27 cellular contexts compared by ENCODE assay signal in genomic region chr3:82802501-82802900, GRCh38.
"Had no signal": no experiment of that assay in that cellular context is flagged by ENCODE, and none has a peak within 500 bp of the region (broad histone marks: within the 10 kb centered on the region; RNA-seq: fewer than 3 reads in every experiment).

No MANE protein-coding gene starts in this region.

- H3K9me3 ChIP-seq: MG63, SJCRH30, SK-N-SH had no signal

- H3K4me1 ChIP-seq: SJCRH30 had no signal

- H3K4me3 ChIP-seq: MG63, SJCRH30 had no signal

- DNase-seq: activated CD4-positive, alpha-beta memory T cell treated with anti-CD3 and anti-CD28 coated beads, Interleukin-2, amount 10 ng/mL, durations not matched to agents 7 days and 5 days; activated CD4-positive, alpha-beta T cell treated with anti-CD3 and anti-CD28 coated beads, Interleukin-2, amount 50 U/mL, for 1 hour; activated CD4-positive, CD25-positive, alpha-beta regulatory T cell; activated gamma-delta T cell treated with Interleukin-2 at 50 U/mL for 16 hours; activated naive CD4-positive, alpha-beta T cell treated with anti-CD3 and anti-CD28 coated beads, Interleukin-2, amount 10 ng/mL, durations not matched to agents 7 days and 5 days; activated naive CD8-positive, alpha-beta T cell treated with anti-CD3 and anti-CD28 coated beads for 36 hours; activated T-cell treated with anti-CD3 and anti-CD28 coated beads for 4 hours; activated T-cell treated with anti-CD3 and anti-CD28 coated beads, Interleukin-2, amount 50 U/mL, for 48 hours; brain microvascular endothelial cell; caudate nucleus; MG63; MV-4-11; NCI-H1092 treated with DMSO at 0.1 percent for 48 hours; NCI-H1417 treated with DMSO at 0.1 percent for 48 hours; NCI-H1694; NCI-H2029; NCI-H2107; NCI-H2171 treated with DMSO at 0.1 percent for 48 hours; NCI-H345; NCI-H510A; NCI-H526 treated with DMSO at 0.1 percent for 48 hours; Right ventricle myocardium superior; SJCRH30; SK-N-SH; T-helper 1 cell had no signal

- H3K27ac ChIP-seq: brain microvascular endothelial cell, KMS-11, SJCRH30, VCaP had no signal

- H3K27me3 ChIP-seq: brain microvascular endothelial cell, MG63, SJCRH30 had no signal

- H3K36me3 ChIP-seq: brain microvascular endothelial cell, MG63, SJCRH30 had no signal
